In genomic region chr22:42949159-42949558, GRCh38 we compare ENCODE assay signal across 11 cellular contexts.
DNase-seq lines count a peak whose midpoint lies in the region; ATAC-seq and TF ChIP-seq lines count a peak whose summit lies in the region.
"Had no signal": no experiment of that assay in that cellular context is flagged by ENCODE, and none has a peak within 500 bp of the region (broad histone marks: within the 10 kb centered on the region; RNA-seq: fewer than 3 reads in every experiment).

No MANE protein-coding gene starts in this region.

- H3K36me3 Mint-ChIP-seq in activated naive CD4-positive, alpha-beta T cell treated with anti-CD3 and anti-CD28 coated beads, Interleukin-2, amount 50 U/mL, for 24 hours = peaks cover 4% of the 10 kb centered on the region
- H3K36me3 Mint-ChIP-seq in chondrocyte (ENCODE audit: low read depth) = peaks cover 6% of the 10 kb centered on the region
- H3K36me3 Mint-ChIP-seq: stimulated activated effector memory CD8-positive, alpha-beta T cell treated with anti-CD3 and anti-CD28 coated beads, Interleukin-12 subunit alpha, Interleukin-12 subunit beta, amount 100 ng/mL, for 72 hours had no signal

- peaks cover 7 to 100% (median 77%) of the 10 kb centered on the region in 4 donors for H3K4me1 ChIP-seq in tibial artery

- H3K4me3 ChIP-seq in tibial artery = no peak overlapping the region
- H3K4me3 ChIP-seq: dorsolateral prefrontal cortex, skin epidermis had no signal

- intact Hi-C loops in tibial artery (cut with DNase I; ENCODE audit: low total_unique reads) = no loop called here

- H3K27ac Mint-ChIP-seq in activated naive CD4-positive, alpha-beta T cell treated with anti-CD3 and anti-CD28 coated beads, Interleukin-2, amount 50 U/mL, for 24 hours = peak overlapping the region; percentile 81
- H3K27ac Mint-ChIP-seq in chondrocyte (ENCODE audit: unreplicated experiment) = peak overlapping the region; percentile 77
- H3K27ac Mint-ChIP-seq: stimulated activated effector memory CD8-positive, alpha-beta T cell treated with anti-CD3 and anti-CD28 coated beads, Interleukin-12 subunit alpha, Interleukin-12 subunit beta, amount 100 ng/mL, for 72 hours had no signal

- H3K27me3 ChIP-seq in tibial artery = no peaks in the 10 kb centered on the region
- H3K27me3 ChIP-seq: dorsolateral prefrontal cortex had no signal

- H3K27me3 Mint-ChIP-seq in activated naive CD4-positive, alpha-beta T cell treated with anti-CD3 and anti-CD28 coated beads, Interleukin-2, amount 50 U/mL, for 24 hours = no peaks in the 10 kb centered on the region
- H3K27me3 Mint-ChIP-seq in chondrocyte (ENCODE audit: low read depth) = no peaks in the 10 kb centered on the region

- peak overlapping the region; percentile 95 to 96 for H3K27ac ChIP-seq in tibial artery
- H3K27ac ChIP-seq: dorsolateral prefrontal cortex had no signal

- no peaks in the 10 kb centered on the region for H3K36me3 ChIP-seq in tibial artery

- peaks cover 71% of the 10 kb centered on the region for H3K4me1 Mint-ChIP-seq in activated naive CD4-positive, alpha-beta T cell treated with anti-CD3 and anti-CD28 coated beads, Interleukin-2, amount 50 U/mL, for 24 hours
- peaks cover 90% of the 10 kb centered on the region for H3K4me1 Mint-ChIP-seq in chondrocyte (ENCODE audit: low read depth)

- H3K9me3 ChIP-seq in tibial artery = no peaks in the 10 kb centered on the region

- no peak overlapping the region for H3K4me3 Mint-ChIP-seq in activated naive CD4-positive, alpha-beta T cell treated with anti-CD3 and anti-CD28 coated beads, Interleukin-2, amount 50 U/mL, for 24 hours
- no peak overlapping the region for H3K4me3 Mint-ChIP-seq in chondrocyte (ENCODE audit: unreplicated experiment)
- H3K4me3 Mint-ChIP-seq: stimulated activated effector memory CD8-positive, alpha-beta T cell treated with anti-CD3 and anti-CD28 coated beads, Interleukin-12 subunit alpha, Interleukin-12 subunit beta, amount 100 ng/mL, for 72 hours had no signal

- ATAC-seq in GM21390 (IDR thresholded peaks at IDR 0.05; ENCODE audit: unreplicated experiment) = no peak
- ATAC-seq in HG02763 (IDR thresholded peaks at IDR 0.05; ENCODE audit: unreplicated experiment) = no peak
- no peak for ATAC-seq in GM21381 (IDR thresholded peaks at IDR 0.05; ENCODE audit: unreplicated experiment)
- ATAC-seq: stimulated activated effector memory CD8-positive, alpha-beta T cell treated with anti-CD3 and anti-CD28 coated beads, Interleukin-12 subunit alpha, Interleukin-12 subunit beta, amount 100 ng/mL, for 72 hours had no signal

- no peaks in the 10 kb centered on the region for H3K9me3 Mint-ChIP-seq in activated naive CD4-positive, alpha-beta T cell treated with anti-CD3 and anti-CD28 coated beads, Interleukin-2, amount 50 U/mL, for 24 hours
- H3K9me3 Mint-ChIP-seq in chondrocyte (ENCODE audit: low read depth) = no peaks in the 10 kb centered on the region
- H3K9me3 Mint-ChIP-seq: stimulated activated effector memory CD8-positive, alpha-beta T cell treated with anti-CD3 and anti-CD28 coated beads, Interleukin-12 subunit alpha, Interleukin-12 subunit beta, amount 100 ng/mL, for 72 hours had no signal

- DNase-seq in activated naive CD4-positive, alpha-beta T cell treated with Interleukin-2 at 50 U/mL for 16 hours = no peak
- no peak for DNase-seq in chondrocyte (ENCODE audit: low spot score)
- DNase-seq in kidney glomerular epithelial cell (lab: John Stamatoyannopoulos, UW) = peak; percentile 37
- DNase-seq in tibial artery = peak in 1 of 2 donors; percentile 79
- DNase-seq: dorsolateral prefrontal cortex had no signal

- TF ChIP-seq CTCF in chondrocyte (IDR thresholded peaks at IDR 0.05) (no peak), tibial artery (IDR thresholded peaks at IDR 0.05) (no peak)
